In the genomic region with DNA sequence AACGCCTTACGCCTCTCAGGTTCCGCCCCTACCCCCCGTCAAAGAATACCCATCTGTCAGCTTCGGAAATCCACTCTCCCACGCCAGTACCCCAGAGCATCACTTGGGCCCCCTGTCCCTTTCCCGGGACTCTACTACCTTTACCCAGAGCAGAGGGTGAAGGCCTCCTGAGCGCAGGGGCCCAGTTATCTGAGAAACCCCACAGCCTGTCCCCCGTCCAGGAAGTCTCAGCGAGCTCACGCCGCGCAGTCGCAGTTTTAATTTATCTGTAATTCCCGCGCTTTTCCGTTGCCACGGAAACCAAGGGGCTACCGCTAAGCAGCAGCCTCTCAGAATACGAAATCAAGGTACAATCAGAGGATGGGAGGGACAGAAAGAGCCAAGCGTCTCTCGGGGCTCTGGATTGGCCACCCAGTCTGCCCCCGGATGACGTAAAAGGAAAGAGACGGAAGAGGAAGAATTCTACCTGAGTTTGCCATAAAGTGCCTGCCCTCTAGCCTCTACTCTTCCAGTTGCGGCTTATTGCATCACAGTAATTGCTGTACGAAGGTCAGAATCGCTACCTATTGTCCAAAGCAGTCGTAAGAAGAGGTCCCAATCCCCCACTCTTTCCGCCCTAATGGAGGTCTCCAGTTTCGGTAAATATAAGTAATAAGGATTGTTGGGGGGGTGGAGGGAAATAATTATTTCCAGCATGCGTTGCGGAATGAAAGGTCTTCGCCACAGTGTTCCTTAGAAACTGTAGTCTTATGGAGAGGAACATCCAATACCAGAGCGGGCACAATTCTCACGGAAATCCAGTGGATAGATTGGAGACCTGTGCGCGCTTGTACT, we compare ENCODE assay signal across 8 cellular contexts. TPM values are rescaled to one million over a fixed set of nuclear protein-coding genes. Genes with fewer than 3 reads are reported as not detected.
DNase-seq lines count a peak whose midpoint lies in the region; TF ChIP-seq lines count a peak whose summit lies in the region.

A gene (minus strand): TSS at position 232 of the 834 bp plus-strand sequence. CDS start 1,268 bp downstream, outside the sequence.

- H3K4me3 Mint-ChIP-seq in HFFc6, result peak within 1 kb of the TSS; percentile 96
- peak within 1 kb of the TSS; percentile 98 for H3K4me3 Mint-ChIP-seq in activated naive CD4-positive, alpha-beta T cell treated with anti-CD3 and anti-CD28 coated beads, Interleukin-2, amount 10 ng/mL, durations not matched to agents 7 days and 5 days

- H3K27ac Mint-ChIP-seq in HFFc6, result peak within 1 kb of the TSS; percentile 96
- peak within 1 kb of the TSS; percentile 96 for H3K27ac Mint-ChIP-seq in activated naive CD4-positive, alpha-beta T cell treated with anti-CD3 and anti-CD28 coated beads, Interleukin-2, amount 10 ng/mL, durations not matched to agents 7 days and 5 days

- H3K4me1 Mint-ChIP-seq in HFFc6 (ENCODE audit: low read depth), result peaks cover 23% of the 10 kb centered on the region
- H3K4me1 Mint-ChIP-seq in activated naive CD4-positive, alpha-beta T cell treated with anti-CD3 and anti-CD28 coated beads, Interleukin-2, amount 10 ng/mL, durations not matched to agents 7 days and 5 days, result peaks cover 35% of the 10 kb centered on the region

- H3K36me3 Mint-ChIP-seq in HFFc6 (ENCODE audit: low read depth), result peaks cover 19% of the 10 kb centered on the region
- H3K36me3 Mint-ChIP-seq in activated naive CD4-positive, alpha-beta T cell treated with anti-CD3 and anti-CD28 coated beads, Interleukin-2, amount 10 ng/mL, durations not matched to agents 7 days and 5 days, result peaks cover 31% of the 10 kb centered on the region

- TF ChIP-seq CTCF in HFFc6 (IDR thresholded peaks at IDR 0.05) (no peak), NB4 (IDR thresholded peaks at IDR 0.05; ENCODE audit: low read depth, low read length) (no peak)

- peaks cover 10% of the 10 kb centered on the region for H3K36me3 ChIP-seq in SK-N-MC (ENCODE audit: insufficient read depth, low read length)

- H3K27ac ChIP-seq in SK-N-MC (peak within 1 kb of the TSS; percentile 94), temporal lobe (ENCODE audit: low read depth, low read length) (peak within 1 kb of the TSS; percentile 42)

- TF ChIP-seq POLR2A in NB4 (IDR thresholded peaks at IDR 0.05; ENCODE audit: extremely low read depth, insufficient read length), result peak; percentile 68

- DNase-seq in GM04503 (ENCODE audit: low read depth) (peak; percentile 96), HFFc6 (peak; percentile 99), NB4 (ENCODE audit: low read depth) (peak; percentile 99), SK-N-MC (ENCODE audit: low read depth, low spot score) (peak; percentile 96), globus pallidus (ENCODE audit: low spot score) (peak; percentile 94), nucleus accumbens (lab: John Stamatoyannopoulos, UW) (peak; percentile 18 to 96 (median 80))
- DNase-seq in activated naive CD4-positive, alpha-beta T cell treated with anti-CD3 and anti-CD28 coated beads, Interleukin-2, amount 10 ng/mL, durations not matched to agents 7 days and 5 days, result peak; percentile 97

- peak within 1 kb of the TSS; percentile 95 for H3K9ac ChIP-seq in SK-N-MC (ENCODE audit: insufficient read length)

- peaks cover 5% of the 10 kb centered on the region for H3K27me3 Mint-ChIP-seq in HFFc6 (ENCODE audit: insufficient read depth)
- H3K27me3 Mint-ChIP-seq in activated naive CD4-positive, alpha-beta T cell treated with anti-CD3 and anti-CD28 coated beads, Interleukin-2, amount 10 ng/mL, durations not matched to agents 7 days and 5 days, result no peaks in the 10 kb centered on the region

- H3K4me3 ChIP-seq in NB4 (ENCODE audit: low read depth, low read length) (peak within 1 kb of the TSS; percentile 78), SK-N-MC (peak within 1 kb of the TSS; percentile 98)

- no peaks in the 10 kb centered on the region for H3K9me3 ChIP-seq in SK-N-MC (ENCODE audit: low read depth, low read length)

- peaks cover 5% of the 10 kb centered on the region; the same call in 1 of the 2 replicates for H3K9me3 Mint-ChIP-seq in HFFc6
- no peaks in the 10 kb centered on the region for H3K9me3 Mint-ChIP-seq in activated naive CD4-positive, alpha-beta T cell treated with anti-CD3 and anti-CD28 coated beads, Interleukin-2, amount 10 ng/mL, durations not matched to agents 7 days and 5 days

- CTCF ChIA-PET in activated naive CD4-positive, alpha-beta T cell treated with anti-CD3 and anti-CD28 coated beads, Interleukin-2, amount 10 ng/mL, durations not matched to agents 7 days and 5 days (lab: Charles Lee), result interaction anchor here (0.9 to 1.2 kb wide), 2 partner anchors 43 to 547 kb away, joined by 3 read pairs; no protein-coding TSS in a partner anchor

RNA-seq across cellular contexts. Expression of the gene that starts here (rescaled TPM):
- 10 to 100 TPM; 10.5 to 24.7 (median 22.5) TPM for total RNA-seq in HFFc6 (2021; fragmentation: NEBNext Ultra II Directional; extraction: Animal tissue kit (Norgen Biotek cat#: 25700))
- total RNA-seq in temporal lobe, result 5.7 TPM

Comparison
In these comparisons a context has a peak if more than half of its experiments do, and no peak if none do; other contexts are left out.
1. Peak in every context shown above with its lines: DNase-seq, H3K4me3 ChIP-seq and H3K27ac ChIP-seq.